In genomic region chr19:1295169-1296012, GRCh38 we compare ENCODE assay signal across 10 cellular contexts. TPM values are rescaled to one million over a fixed set of nuclear protein-coding genes. Genes with fewer than 3 reads are reported as not detected.
DNase-seq lines count a peak whose midpoint lies in the region; ATAC-seq, FAIRE-seq and TF ChIP-seq lines count a peak whose summit lies in the region.
"Had no signal": no experiment of that assay in that cellular context is flagged by ENCODE, and none has a peak within 500 bp of the region (broad histone marks: within the 10 kb centered on the region; RNA-seq: fewer than 3 reads in every experiment).

No MANE protein-coding gene starts in this region.

- no peak for TF ChIP-seq CTCF in GM23338 (conservative IDR thresholded peaks at IDR 0.05; ENCODE audit: low read depth in 2 of 2)
- no peak for TF ChIP-seq CTCF in HepG2 (CRISPR knock-in tag; IDR thresholded peaks at IDR 0.05)
- TF ChIP-seq CTCF in uterus (IDR thresholded peaks at IDR 0.05) = no peak

- DNase-seq in 8988T (peak; percentile 94), GM23338 (ENCODE audit: low spot score) (peak; percentile 65), activated gamma-delta T cell (lab: John Stamatoyannopoulos, UW) (peak; percentile 32), HepG2 (ENCODE audit: low spot score) (no peak), ACHN (no peak), uterus (no peak), epidermal melanocyte (ENCODE audit: insufficient read length, low spot score) (no peak)
- DNase-seq: MM.1S had no signal

- BruUV-seq in HepG2 (replicated peaks; lab: Mats Ljungman, UMichigan) = no TSS peak

- H3K4me1 Mint-ChIP-seq in GM23338 = peaks cover 2% of the 10 kb centered on the region; the same call in 1 of the 3 replicates

- H3K79me2 ChIP-seq in GM23338 (replicated peaks; ENCODE audit: insufficient read depth) (no peaks in the 10 kb centered on the region), HepG2 (ENCODE audit: insufficient read depth, low read length) (peaks cover 14% of the 10 kb centered on the region)

- peak; percentile 67 for ATAC-seq in GM23338
- no peak for ATAC-seq in HepG2
- ATAC-seq in HG02885 (IDR thresholded peaks at IDR 0.05; ENCODE audit: poor library complexity, unreplicated experiment) = no peak

- H3K27me3 ChIP-seq in GM23338 (ENCODE audit: insufficient read depth) = peaks cover 4% of the 10 kb centered on the region; the same call in 1 of the 2 replicates
- H3K27me3 ChIP-seq in HepG2 (ENCODE audit: control insufficient read depth in 1 of 2, insufficient read depth in 2 of 2, low read length in 2 of 2) = no peaks in the 10 kb centered on the region
- peaks cover 9 to 19% of the 10 kb centered on the region in 2 donors for H3K27me3 ChIP-seq in uterus

- intact Hi-C loops in HepG2 (cut with micrococcal nuclease; ENCODE audit: unreplicated experiment) (no loop called here), uterus (cut with DNase I; ENCODE audit: low total_unique reads) (no loop called here)

- H3K4me3 Mint-ChIP-seq in GM23338 = peak overlapping the region; percentile 70

- H3K9ac ChIP-seq in HepG2 (ENCODE audit: insufficient read depth, low read depth, low read length) = no peak overlapping the region

- 94% methylated on average over 70 of the region's 82 CpGs for WGBS in HepG2 (ENCODE audit: low lambda C conversion rate)

- in situ Hi-C loops in HepG2 (cut with HindIII; ENCODE audit: extremely low pct_ligation_motif_present, low pct_unique_long_range_greater_than_20kb) = no loop called here
- in situ Hi-C loops in ACHN (cut with HindIII; ENCODE audit: low pct_ligation_motif_present, low pct_unique_long_range_greater_than_20kb, low sequenced_read_pairs) = no loop called here

- CTCF ChIA-PET in HepG2 (lab: Yijun Ruan, JAX; ENCODE audit: low intra/inter-chr PET ratio, low total read pairs) = no interaction called here

- H3K4me3 ChIP-seq in GM23338 (peak overlapping the region; percentile 64), HepG2 (replicated peaks in 1 of 3; ENCODE audit: insufficient read depth in 1 of 3, low read depth in 2 of 3, low read length in 3 of 3) (no peak overlapping the region), uterus (no peak overlapping the region)

- H3K27ac Mint-ChIP-seq in GM23338 = no peak overlapping the region

- TF ChIP-seq EP300 in HepG2 (IDR thresholded peaks at IDR 0.05; ENCODE audit: low read depth in 2 of 2, low read length in 2 of 2) (no peak), HepG2 (CRISPR knock-in tag; IDR thresholded peaks at IDR 0.05; ENCODE audit: borderline replicate concordance) (no peak)

- TF ChIP-seq RAD21 in HepG2 (CRISPR knock-in tag; IDR thresholded peaks at IDR 0.05) = no peak

- H2AFZ ChIP-seq in GM23338 (peak overlapping the region; percentile 83), HepG2 (ENCODE audit: low read length) (no peak overlapping the region)

- no peaks in the 10 kb centered on the region for H3K9me3 Mint-ChIP-seq in GM23338

- FAIRE-seq in HepG2 (lab: Jason Lieb, UNC) = no peak

- TF ChIP-seq POLR2A in HepG2 (IDR thresholded peaks at IDR 0.05; ENCODE audit: insufficient read depth in 1 of 2, low read depth in 2 of 2, low read length in 2 of 2) (no peak), uterus (IDR thresholded peaks at IDR 0.05) (no peak)

- H3K36me3 ChIP-seq in GM23338 (ENCODE audit: insufficient read depth) (no peaks in the 10 kb centered on the region), HepG2 (replicated peaks in 1 of 2; ENCODE audit: control insufficient read depth in 1 of 2, insufficient read depth in 2 of 2, low read length in 2 of 2) (peaks cover 0 to 2% of the 10 kb centered on the region in 2 experiments; a peak in 2 of 5 replicates), uterus (no peaks in the 10 kb centered on the region)

- peaks cover 5% of the 10 kb centered on the region; the same call in 1 of the 2 replicates for H3F3A ChIP-seq in GM23338 (replicated peaks; ENCODE audit: low read depth)

- POLR2A ChIA-PET in HepG2 (lab: Yijun Ruan, JAX) = no interaction called here

- H3K4me1 ChIP-seq in GM23338 (ENCODE audit: insufficient read depth) (no peaks in the 10 kb centered on the region), HepG2 (ENCODE audit: insufficient read depth, low read length) (peaks cover 26% of the 10 kb centered on the region), uterus (peaks cover 0 to 8% of the 10 kb centered on the region in 2 donors)

- H3K9me3 ChIP-seq in HepG2 (ENCODE audit: low read length) (no peaks in the 10 kb centered on the region), uterus (no peaks in the 10 kb centered on the region)

- no peak overlapping the region for H3K27ac ChIP-seq in GM23338 (ENCODE audit: low read depth)
- no peak overlapping the region for H3K27ac ChIP-seq in HepG2 (ENCODE audit: extremely low read length, insufficient read depth, low read length)
- H3K27ac ChIP-seq in uterus = no peak overlapping the region

- H3K27me3 Mint-ChIP-seq in GM23338 (ENCODE audit: insufficient read depth, low read depth, poor library complexity) = peaks cover 7% of the 10 kb centered on the region

- H3K36me3 Mint-ChIP-seq in GM23338 (ENCODE audit: low read depth) = no peaks in the 10 kb centered on the region

- no peaks in the 10 kb centered on the region for H4K20me1 ChIP-seq in GM23338 (replicated peaks; ENCODE audit: insufficient read depth)
- no peaks in the 10 kb centered on the region for H4K20me1 ChIP-seq in HepG2 (ENCODE audit: insufficient read depth, low read length)

- no peaks in the 10 kb centered on the region for H3K9me2 ChIP-seq in GM23338 (ENCODE audit: insufficient read depth)

- H3K4me2 ChIP-seq in GM23338 (peak overlapping the region; percentile 90), HepG2 (ENCODE audit: low read depth, low read length) (no peak overlapping the region)

RNA-seq across cellular contexts. Expression of gene EFNA2, which starts 9.7 kb away (rescaled TPM):
- 8.2 and 10.3 TPM in 2 replicates for total RNA-seq in GM23338 (2014; rRNA removed; shearing (Covaris generic))
- 2.7 and 4.8 TPM in 2 replicates for polyA plus RNA-seq in GM23338 (2016; fragmentation: Nextera tagmentation; extraction: Ambion mirVana)
- total RNA-seq in HepG2 (2016; rRNA removed; fragmentation: Illumina TruSeq; extraction: Trizol) = 4.3 and 9.9 TPM in 2 replicates
- 15.0 and 18.4 TPM in 2 replicates for total RNA-seq in HepG2 (2016; cell fraction: cytosol; rRNA removed; fragmentation: Illumina TruSeq; extraction: Trizol; ENCODE audit: low read depth)
- total RNA-seq in HepG2 (2016; cell fraction: insoluble cytoplasmic fraction; rRNA removed; fragmentation: Illumina TruSeq; extraction: Trizol) = 5.2 and 11.1 TPM in 2 replicates
- total RNA-seq in HepG2 (2016; cell fraction: membrane; rRNA removed; fragmentation: Illumina TruSeq; extraction: Trizol) = 27.1 and 33.2 TPM in 2 replicates
- total RNA-seq in HepG2 (2016; cell fraction: nucleus; rRNA removed; fragmentation: Illumina TruSeq; extraction: Trizol) = 3.7 and 6.5 TPM in 2 replicates
- polyA plus RNA-seq in HepG2 (2011; rRNA removed) = 6.0 and 11.1 TPM in 2 replicates
- polyA plus RNA-seq in HepG2 (2011; cell fraction: cytosol; rRNA removed) = 7.3 and 14.1 TPM in 2 replicates
- 17.9 and 19.5 TPM in 2 replicates for polyA plus RNA-seq in HepG2 (2011; cell fraction: nucleus; rRNA removed)
- 6.4 and 6.8 TPM in 2 replicates for polyA plus RNA-seq in HepG2 (2012)
- polyA plus RNA-seq in HepG2 (2016; cell fraction: cytosol; fragmentation: Illumina TruSeq; extraction: Trizol; ENCODE audit: low read depth) = 17.9 and 19.1 TPM in 2 replicates
- 7.9 and 11.2 TPM in 2 replicates for polyA plus RNA-seq in HepG2 (2016; cell fraction: insoluble cytoplasmic fraction; fragmentation: Illumina TruSeq; extraction: Trizol; ENCODE audit: low read depth)
- polyA plus RNA-seq in HepG2 (2016; cell fraction: membrane; fragmentation: Illumina TruSeq; extraction: Trizol; ENCODE audit: low read depth) = 27.7 and 33.0 TPM in 2 replicates
- 11.7 and 13.4 TPM in 2 replicates for polyA plus RNA-seq in HepG2 (2016; cell fraction: nucleus; fragmentation: Illumina TruSeq; extraction: Trizol; ENCODE audit: insufficient read depth, low read depth)
- polyA minus RNA-seq in HepG2 (2011; rRNA and poly(A)+ RNA removed; ENCODE audit: low replicate concordance) = 0.28 and 20.0 TPM in 2 replicates
- polyA minus RNA-seq in HepG2 (2011; cell fraction: cytosol; rRNA and poly(A)+ RNA removed) = 23.0 and 23.8 TPM in 2 replicates
- 2.8 and 4.2 TPM in 2 replicates for polyA minus RNA-seq in HepG2 (2011; cell fraction: nucleus; rRNA and poly(A)+ RNA removed)
- total RNA-seq in uterus = under 1 TPM in 1 of 4 donors, not detected in 3; 0.76 TPM
- total RNA-seq: mononuclear cell had no signal

RNA-seq across cellular contexts. Expression of gene FAM174C, which starts 20.1 kb away (rescaled TPM):
- total RNA-seq in GM23338 (2014; rRNA removed; shearing (Covaris generic)) = 39.2 and 60.4 TPM in 2 replicates
- polyA plus RNA-seq in GM23338 (2016; fragmentation: Nextera tagmentation; extraction: Ambion mirVana) (62.3 and 68.0 TPM in 2 replicates), HepG2 (2011; rRNA removed) (19.5 and 21.2 TPM in 2 replicates)
- total RNA-seq in HepG2 (2016; rRNA removed; fragmentation: Illumina TruSeq; extraction: Trizol) (21.9 and 31.3 TPM in 2 replicates), uterus (10 to 100 TPM in 2 of 4 donors, 1 to 10 TPM in 2; 2.1 to 24.3 (median 7.1) TPM)
- total RNA-seq in HepG2 (2016; cell fraction: cytosol; rRNA removed; fragmentation: Illumina TruSeq; extraction: Trizol; ENCODE audit: low read depth) = 67.5 and 90.2 TPM in 2 replicates
- total RNA-seq in HepG2 (2016; cell fraction: insoluble cytoplasmic fraction; rRNA removed; fragmentation: Illumina TruSeq; extraction: Trizol) = 14.2 and 28.2 TPM in 2 replicates
- 57.9 and 74.3 TPM in 2 replicates for total RNA-seq in HepG2 (2016; cell fraction: membrane; rRNA removed; fragmentation: Illumina TruSeq; extraction: Trizol)
- total RNA-seq in HepG2 (2016; cell fraction: nucleus; rRNA removed; fragmentation: Illumina TruSeq; extraction: Trizol) = 18.6 and 22.9 TPM in 2 replicates
- polyA plus RNA-seq in HepG2 (2011; cell fraction: cytosol; rRNA removed) = 21.0 and 42.4 TPM in 2 replicates
- 45.8 and 49.4 TPM in 2 replicates for polyA plus RNA-seq in HepG2 (2011; cell fraction: nucleus; rRNA removed)
- polyA plus RNA-seq in HepG2 (2012) = 14.1 and 18.2 TPM in 2 replicates
- 104 and 136 TPM in 2 replicates for polyA plus RNA-seq in HepG2 (2016; cell fraction: cytosol; fragmentation: Illumina TruSeq; extraction: Trizol; ENCODE audit: low read depth)
- polyA plus RNA-seq in HepG2 (2016; cell fraction: insoluble cytoplasmic fraction; fragmentation: Illumina TruSeq; extraction: Trizol; ENCODE audit: low read depth) = 24.1 and 30.7 TPM in 2 replicates
- 78.9 and 88.8 TPM in 2 replicates for polyA plus RNA-seq in HepG2 (2016; cell fraction: membrane; fragmentation: Illumina TruSeq; extraction: Trizol; ENCODE audit: low read depth)
- polyA plus RNA-seq in HepG2 (2016; cell fraction: nucleus; fragmentation: Illumina TruSeq; extraction: Trizol; ENCODE audit: insufficient read depth, low read depth) = 43.0 and 56.8 TPM in 2 replicates
- 15.5 and 24.8 TPM in 2 replicates for polyA minus RNA-seq in HepG2 (2011; rRNA and poly(A)+ RNA removed; ENCODE audit: low replicate concordance)
- 9.4 and 11.7 TPM in 2 replicates for polyA minus RNA-seq in HepG2 (2011; cell fraction: cytosol; rRNA and poly(A)+ RNA removed)
- 6.5 and 6.8 TPM in 2 replicates for polyA minus RNA-seq in HepG2 (2011; cell fraction: nucleus; rRNA and poly(A)+ RNA removed)

RNA-seq across cellular contexts. Expression of gene CIRBP, which starts 26.3 kb away (rescaled TPM):
- 152 and 202 TPM in 2 replicates for total RNA-seq in GM23338 (2014; rRNA removed; shearing (Covaris generic))
- polyA plus RNA-seq in GM23338 (2016; fragmentation: Nextera tagmentation; extraction: Ambion mirVana) (153 and 160 TPM in 2 replicates), HepG2 (2011; rRNA removed) (140 and 177 TPM in 2 replicates)
- total RNA-seq in HepG2 (2016; rRNA removed; fragmentation: Illumina TruSeq; extraction: Trizol) (133 and 135 TPM in 2 replicates), uterus (100 to 1,000 TPM; 235 to 950 (median 535) TPM)
- total RNA-seq in HepG2 (2016; cell fraction: cytosol; rRNA removed; fragmentation: Illumina TruSeq; extraction: Trizol; ENCODE audit: low read depth) = 96.6 and 116 TPM in 2 replicates
- total RNA-seq in HepG2 (2016; cell fraction: insoluble cytoplasmic fraction; rRNA removed; fragmentation: Illumina TruSeq; extraction: Trizol) = 122 and 153 TPM in 2 replicates
- total RNA-seq in HepG2 (2016; cell fraction: membrane; rRNA removed; fragmentation: Illumina TruSeq; extraction: Trizol) = 83.7 and 88.2 TPM in 2 replicates
- 100 and 108 TPM in 2 replicates for total RNA-seq in HepG2 (2016; cell fraction: nucleus; rRNA removed; fragmentation: Illumina TruSeq; extraction: Trizol)
- 120 and 152 TPM in 2 replicates for polyA plus RNA-seq in HepG2 (2011; cell fraction: cytosol; rRNA removed)
- polyA plus RNA-seq in HepG2 (2011; cell fraction: nucleus; rRNA removed) = 887 and 1,037 TPM in 2 replicates
- 154 and 221 TPM in 2 replicates for polyA plus RNA-seq in HepG2 (2012)
- 39.2 and 45.5 TPM in 2 replicates for polyA plus RNA-seq in HepG2 (2016; cell fraction: cytosol; fragmentation: Illumina TruSeq; extraction: Trizol; ENCODE audit: low read depth)
- 156 and 182 TPM in 2 replicates for polyA plus RNA-seq in HepG2 (2016; cell fraction: insoluble cytoplasmic fraction; fragmentation: Illumina TruSeq; extraction: Trizol; ENCODE audit: low read depth)
- 63.6 and 72.0 TPM in 2 replicates for polyA plus RNA-seq in HepG2 (2016; cell fraction: membrane; fragmentation: Illumina TruSeq; extraction: Trizol; ENCODE audit: low read depth)
- polyA plus RNA-seq in HepG2 (2016; cell fraction: nucleus; fragmentation: Illumina TruSeq; extraction: Trizol; ENCODE audit: insufficient read depth, low read depth) = 293 and 318 TPM in 2 replicates
- 38.8 and 49.7 TPM in 2 replicates for polyA minus RNA-seq in HepG2 (2011; rRNA and poly(A)+ RNA removed; ENCODE audit: low replicate concordance)
- 32.8 and 38.9 TPM in 2 replicates for polyA minus RNA-seq in HepG2 (2011; cell fraction: cytosol; rRNA and poly(A)+ RNA removed)
- polyA minus RNA-seq in HepG2 (2011; cell fraction: nucleus; rRNA and poly(A)+ RNA removed) = 106 and 131 TPM in 2 replicates

RNA-seq across cellular contexts. Expression of gene MIDN, which starts 47.0 kb away (rescaled TPM):
- total RNA-seq in GM23338 (2014; rRNA removed; shearing (Covaris generic)) = 84.5 and 113 TPM in 2 replicates
- polyA plus RNA-seq in GM23338 (2016; fragmentation: Nextera tagmentation; extraction: Ambion mirVana) = 28.6 and 33.3 TPM in 2 replicates
- 8.4 and 10.7 TPM in 2 replicates for total RNA-seq in HepG2 (2016; rRNA removed; fragmentation: Illumina TruSeq; extraction: Trizol)
- 6.5 and 7.9 TPM in 2 replicates for total RNA-seq in HepG2 (2016; cell fraction: cytosol; rRNA removed; fragmentation: Illumina TruSeq; extraction: Trizol; ENCODE audit: low read depth)
- 8.9 and 11.0 TPM in 2 replicates for total RNA-seq in HepG2 (2016; cell fraction: insoluble cytoplasmic fraction; rRNA removed; fragmentation: Illumina TruSeq; extraction: Trizol)
- total RNA-seq in HepG2 (2016; cell fraction: membrane; rRNA removed; fragmentation: Illumina TruSeq; extraction: Trizol) = 14.1 and 14.8 TPM in 2 replicates
- 17.3 and 19.0 TPM in 2 replicates for total RNA-seq in HepG2 (2016; cell fraction: nucleus; rRNA removed; fragmentation: Illumina TruSeq; extraction: Trizol)
- 18.0 and 19.6 TPM in 2 replicates for polyA plus RNA-seq in HepG2 (2011; rRNA removed)
- 14.8 and 17.8 TPM in 2 replicates for polyA plus RNA-seq in HepG2 (2011; cell fraction: cytosol; rRNA removed)
- polyA plus RNA-seq in HepG2 (2011; cell fraction: nucleus; rRNA removed) = 116 and 135 TPM in 2 replicates
- polyA plus RNA-seq in HepG2 (2012) = 27.5 and 28.1 TPM in 2 replicates
- 2.7 and 3.3 TPM in 2 replicates for polyA plus RNA-seq in HepG2 (2016; cell fraction: cytosol; fragmentation: Illumina TruSeq; extraction: Trizol; ENCODE audit: low read depth)
- polyA plus RNA-seq in HepG2 (2016; cell fraction: insoluble cytoplasmic fraction; fragmentation: Illumina TruSeq; extraction: Trizol; ENCODE audit: low read depth) = 30.9 and 43.0 TPM in 2 replicates
- polyA plus RNA-seq in HepG2 (2016; cell fraction: membrane; fragmentation: Illumina TruSeq; extraction: Trizol; ENCODE audit: low read depth) = 10.2 and 10.3 TPM in 2 replicates
- polyA plus RNA-seq in HepG2 (2016; cell fraction: nucleus; fragmentation: Illumina TruSeq; extraction: Trizol; ENCODE audit: insufficient read depth, low read depth) = 76.5 and 77.9 TPM in 2 replicates
- 14.0 and 39.5 TPM in 2 replicates for polyA minus RNA-seq in HepG2 (2011; rRNA and poly(A)+ RNA removed; ENCODE audit: low replicate concordance)
- polyA minus RNA-seq in HepG2 (2011; cell fraction: cytosol; rRNA and poly(A)+ RNA removed) = 42.7 and 47.0 TPM in 2 replicates
- 36.8 and 48.0 TPM in 2 replicates for polyA minus RNA-seq in HepG2 (2011; cell fraction: nucleus; rRNA and poly(A)+ RNA removed)
- 100 to 1,000 TPM in 1 of 4 donors, 10 to 100 TPM in 2, under 1 TPM in 1; 0.77 to 108 (median 15.0) TPM for total RNA-seq in uterus

RNA-seq across cellular contexts. Expression of gene ATP5F1D, which starts 53.8 kb away (rescaled TPM):
- total RNA-seq in GM23338 (2014; rRNA removed; shearing (Covaris generic)) = 78.7 and 139 TPM in 2 replicates
- polyA plus RNA-seq in GM23338 (2016; fragmentation: Nextera tagmentation; extraction: Ambion mirVana) (396 and 420 TPM in 2 replicates), HepG2 (2011; rRNA removed) (39.4 and 49.3 TPM in 2 replicates)
- total RNA-seq in HepG2 (2016; rRNA removed; fragmentation: Illumina TruSeq; extraction: Trizol) (78.7 and 88.0 TPM in 2 replicates), uterus (100 to 1,000 TPM in 2 of 4 donors, 10 to 100 TPM in 1, 1 to 10 TPM in 1; 4.7 to 164 (median 68.9) TPM)
- total RNA-seq in HepG2 (2016; cell fraction: cytosol; rRNA removed; fragmentation: Illumina TruSeq; extraction: Trizol; ENCODE audit: low read depth) = 72.7 and 79.4 TPM in 2 replicates
- total RNA-seq in HepG2 (2016; cell fraction: insoluble cytoplasmic fraction; rRNA removed; fragmentation: Illumina TruSeq; extraction: Trizol) = 80.1 and 93.1 TPM in 2 replicates
- 72.8 and 84.2 TPM in 2 replicates for total RNA-seq in HepG2 (2016; cell fraction: membrane; rRNA removed; fragmentation: Illumina TruSeq; extraction: Trizol)
- total RNA-seq in HepG2 (2016; cell fraction: nucleus; rRNA removed; fragmentation: Illumina TruSeq; extraction: Trizol) = 40.6 and 53.8 TPM in 2 replicates
- 61.0 and 112 TPM in 2 replicates for polyA plus RNA-seq in HepG2 (2011; cell fraction: cytosol; rRNA removed)
- polyA plus RNA-seq in HepG2 (2011; cell fraction: nucleus; rRNA removed) = 105 and 111 TPM in 2 replicates
- 67.0 and 70.9 TPM in 2 replicates for polyA plus RNA-seq in HepG2 (2012)
- 126 and 135 TPM in 2 replicates for polyA plus RNA-seq in HepG2 (2016; cell fraction: cytosol; fragmentation: Illumina TruSeq; extraction: Trizol; ENCODE audit: low read depth)
- 131 and 155 TPM in 2 replicates for polyA plus RNA-seq in HepG2 (2016; cell fraction: insoluble cytoplasmic fraction; fragmentation: Illumina TruSeq; extraction: Trizol; ENCODE audit: low read depth)
- 112 and 121 TPM in 2 replicates for polyA plus RNA-seq in HepG2 (2016; cell fraction: membrane; fragmentation: Illumina TruSeq; extraction: Trizol; ENCODE audit: low read depth)
- polyA plus RNA-seq in HepG2 (2016; cell fraction: nucleus; fragmentation: Illumina TruSeq; extraction: Trizol; ENCODE audit: insufficient read depth, low read depth) = 129 and 134 TPM in 2 replicates
- 60.5 and 86.6 TPM in 2 replicates for polyA minus RNA-seq in HepG2 (2011; rRNA and poly(A)+ RNA removed; ENCODE audit: low replicate concordance)
- 53.6 and 68.0 TPM in 2 replicates for polyA minus RNA-seq in HepG2 (2011; cell fraction: cytosol; rRNA and poly(A)+ RNA removed)
- polyA minus RNA-seq in HepG2 (2011; cell fraction: nucleus; rRNA and poly(A)+ RNA removed) = 14.7 and 18.9 TPM in 2 replicates

Comparison
In these comparisons a context has a peak if more than half of its experiments do, and no peak if none do; other contexts are left out.
1. DNase-seq: peak in 8988T (single experiment), GM23338 (single experiment) and activated gamma-delta T cell (single experiment); none in HepG2 (single experiment), ACHN (single experiment), uterus (0 of 2) and epidermal melanocyte (single experiment).